Comparison of ENCODE assay signal across 10 cellular contexts in the genomic region with DNA sequence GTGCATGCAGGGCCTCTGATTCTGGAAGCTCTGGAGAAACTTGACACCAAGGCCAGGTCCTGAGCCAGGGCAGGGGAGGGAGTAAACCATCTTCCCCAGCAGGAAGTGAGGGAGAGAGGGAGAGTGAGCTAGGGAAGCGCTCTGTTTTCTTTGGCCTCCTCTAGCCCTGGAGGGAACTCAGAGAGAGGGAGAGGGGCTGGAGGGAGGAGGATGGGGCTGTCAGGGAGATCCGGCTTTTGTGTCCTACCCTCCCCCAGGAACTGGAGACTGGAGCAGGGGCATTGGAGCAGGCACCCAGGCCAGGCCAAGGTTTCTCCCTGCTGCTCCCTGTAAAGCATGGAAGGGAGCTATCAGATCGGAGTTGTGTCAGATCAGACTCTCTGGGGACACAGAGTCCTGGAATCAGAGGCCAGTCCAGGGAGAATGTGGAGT. TPM values are rescaled to one million over a fixed set of nuclear protein-coding genes. Genes with fewer than 3 reads are reported as not detected.
DNase-seq lines count a peak whose midpoint lies in the region; ATAC-seq and TF ChIP-seq lines count a peak whose summit lies in the region.
"Had no signal": no experiment of that assay in that cellular context is flagged by ENCODE, and none has a peak within 500 bp of the region (broad histone marks: within the 10 kb centered on the region; RNA-seq: fewer than 3 reads in every experiment).

No MANE protein-coding gene starts in this region.

- peak overlapping the region; percentile 49 for H3K27ac ChIP-seq in skeletal muscle tissue (ENCODE audit: low read depth, low read length)
- H3K27ac ChIP-seq in CD8-positive, alpha-beta T cell (ENCODE audit: low read depth, low read length) = no peak overlapping the region

- ATAC-seq in CD8-positive, alpha-beta T cell = no peak
- no peak for ATAC-seq in HG02981 (IDR thresholded peaks at IDR 0.05; ENCODE audit: unreplicated experiment)
- ATAC-seq: left colon had no signal

- no peak for TF ChIP-seq CTCF in brain (conservative IDR thresholded peaks at IDR 0.05)
- TF ChIP-seq CTCF in CD8-positive, alpha-beta T cell (IDR thresholded peaks at IDR 0.05) = no peak
- no peak for TF ChIP-seq CTCF in GM10266 (IDR thresholded peaks at IDR 0.05; ENCODE audit: control insufficient read depth, insufficient read depth, low read depth, missing control alignments)

- H3K9ac ChIP-seq in skeletal muscle tissue (ENCODE audit: low read depth in 1 of 3, low read length in 3 of 3) = peak overlapping the region; percentile 34 to 63 (median 46)

- H3K4me3 Mint-ChIP-seq in brain = no peak overlapping the region
- H3K4me3 Mint-ChIP-seq in T-helper 2 cell treated with Interferon-gamma antibody and Interleukin-4, amounts not matched to agents 5 μg/mL and 100 μg/mL, for 36 hours = no peak overlapping the region
- no peak overlapping the region for H3K4me3 Mint-ChIP-seq in CD8-positive, alpha-beta T cell

- peak overlapping the region in 2 of 3 donors; percentile 10 to 42 for H3K4me3 ChIP-seq in skeletal muscle tissue (ENCODE audit: low read length in 3 of 3)
- H3K4me3 ChIP-seq in CD8-positive, alpha-beta T cell (ENCODE audit: low read depth, low read length) = no peak overlapping the region

- H3K27ac Mint-ChIP-seq in brain = peak overlapping the region in 3 of 5 experiments; percentile 47 to 78 (median 71)
- no peak overlapping the region for H3K27ac Mint-ChIP-seq in T-helper 2 cell treated with Interferon-gamma antibody and Interleukin-4, amounts not matched to agents 5 μg/mL and 100 μg/mL, for 36 hours
- H3K27ac Mint-ChIP-seq in CD8-positive, alpha-beta T cell = no peak overlapping the region

- H3K27me3 ChIP-seq in skeletal muscle tissue (ENCODE audit: control insufficient read depth in 3 of 3, insufficient read depth in 3 of 3, low read length in 3 of 3) = no peaks in the 10 kb centered on the region
- H3K27me3 ChIP-seq in CD8-positive, alpha-beta T cell (ENCODE audit: insufficient read depth, low read length) = no peaks in the 10 kb centered on the region

- H3K36me3 ChIP-seq in skeletal muscle tissue (ENCODE audit: control insufficient read depth in 3 of 3, insufficient read depth in 3 of 3, low read length in 3 of 3) = no peaks in the 10 kb centered on the region
- no peaks in the 10 kb centered on the region for H3K36me3 ChIP-seq in CD8-positive, alpha-beta T cell (ENCODE audit: insufficient read depth, low read length)

- H3K4me1 Mint-ChIP-seq in brain = peaks cover 45% of the 10 kb centered on the region
- H3K4me1 Mint-ChIP-seq in T-helper 2 cell treated with Interferon-gamma antibody and Interleukin-4, amounts not matched to agents 5 μg/mL and 100 μg/mL, for 36 hours (ENCODE audit: low read depth) = no peaks in the 10 kb centered on the region
- H3K4me1 Mint-ChIP-seq in CD8-positive, alpha-beta T cell (ENCODE audit: low read depth) = peaks cover 4% of the 10 kb centered on the region

- H3K27me3 Mint-ChIP-seq in brain = peaks cover 4% of the 10 kb centered on the region
- H3K27me3 Mint-ChIP-seq in T-helper 2 cell treated with Interferon-gamma antibody and Interleukin-4, amounts not matched to agents 5 μg/mL and 100 μg/mL, for 36 hours (ENCODE audit: low read depth) = peaks cover 12% of the 10 kb centered on the region
- peaks cover 13% of the 10 kb centered on the region for H3K27me3 Mint-ChIP-seq in CD8-positive, alpha-beta T cell (ENCODE audit: low read depth)

- POLR2A ChIA-PET in CD8-positive, alpha-beta T cell (lab: Charles Lee) = interaction anchor here (1.3 kb wide), 1 partner anchor 10 kb away, joined by 3 read pairs; no protein-coding TSS in a partner anchor

- DNase-seq in KBM-7 (peak; percentile 36), islet precursor cell (peak; percentile 82), GM10266 (ENCODE audit: extremely low spot score) (no peak)
- no peak for DNase-seq in T-helper 2 cell treated with Interferon-gamma antibody and Interleukin-4, amounts not matched to agents 5 μg/mL and 100 μg/mL, for 36 hours (ENCODE audit: low spot score)
- DNase-seq in CD8-positive, alpha-beta T cell = no peak
- DNase-seq: activated CD4-positive, alpha-beta T cell treated with anti-CD3 and anti-CD28 coated beads for 1 hour; left colon had no signal

- H3K9me3 ChIP-seq in skeletal muscle tissue (ENCODE audit: control insufficient read depth in 3 of 3, low read length in 3 of 3) = no peaks in the 10 kb centered on the region
- no peaks in the 10 kb centered on the region for H3K9me3 ChIP-seq in CD8-positive, alpha-beta T cell (ENCODE audit: low read length)

- peaks cover 0 to 13% (median 2%) of the 10 kb centered on the region in 5 experiments for H3K9me3 Mint-ChIP-seq in brain
- no peaks in the 10 kb centered on the region for H3K9me3 Mint-ChIP-seq in T-helper 2 cell treated with Interferon-gamma antibody and Interleukin-4, amounts not matched to agents 5 μg/mL and 100 μg/mL, for 36 hours
- peaks cover 3% of the 10 kb centered on the region for H3K9me3 Mint-ChIP-seq in CD8-positive, alpha-beta T cell

- peaks cover 31 to 37% (median 32%) of the 10 kb centered on the region in 3 donors for H3K4me1 ChIP-seq in skeletal muscle tissue (ENCODE audit: control insufficient read depth in 3 of 3, insufficient read depth in 3 of 3, low read length in 3 of 3)
- H3K4me1 ChIP-seq in CD8-positive, alpha-beta T cell (ENCODE audit: insufficient read depth, low read length) = no peaks in the 10 kb centered on the region

- intact Hi-C loops in CD8-positive, alpha-beta T cell (cut with DNase I, micrococcal nuclease) = no loop called here

- in situ Hi-C loops in KBM-7 (cut with MboI; ENCODE audit: low pct_unique_long_range_greater_than_20kb, low sequenced_read_pairs) = no loop called here

- H3K36me3 Mint-ChIP-seq in brain = no peaks in the 10 kb centered on the region
- no peaks in the 10 kb centered on the region for H3K36me3 Mint-ChIP-seq in T-helper 2 cell treated with Interferon-gamma antibody and Interleukin-4, amounts not matched to agents 5 μg/mL and 100 μg/mL, for 36 hours (ENCODE audit: low read depth)
- no peaks in the 10 kb centered on the region for H3K36me3 Mint-ChIP-seq in CD8-positive, alpha-beta T cell

- CTCF ChIA-PET in CD8-positive, alpha-beta T cell (lab: Charles Lee) = no interaction called here

RNA-seq across cellular contexts. Expression of gene PKDCC, which starts 22.7 kb away (rescaled TPM):
- 4.1 TPM for polyA plus RNA-seq in brain (ENCODE audit: insufficient read depth, low read depth, low replicate concordance)
- total RNA-seq in skeletal muscle tissue = 89.2 TPM
- total RNA-seq in CD8-positive, alpha-beta T cell = not detected

Comparison
In these comparisons a context has a peak if more than half of its experiments do, and no peak if none do; other contexts are left out.
1. DNase-seq: peak in KBM-7 (single experiment) and islet precursor cell (single experiment); none in T-helper 2 cell treated with Interferon-gamma antibody and Interleukin-4, amounts not matched to agents 5 μg/mL and 100 μg/mL, for 36 hours (single experiment), CD8-positive, alpha-beta T cell (0 of 7) and GM10266 (single experiment).
2. H3K27ac Mint-ChIP-seq: peak in brain (3 of 5); none in T-helper 2 cell treated with Interferon-gamma antibody and Interleukin-4, amounts not matched to agents 5 μg/mL and 100 μg/mL, for 36 hours (single experiment) and CD8-positive, alpha-beta T cell (single experiment).
3. RNA of gene PKDCC, which starts 22.7 kb away (total RNA-seq): 89.2 TPM in skeletal muscle tissue (single experiment); not detected in CD8-positive, alpha-beta T cell; every median in the first group is over 10 times any median in the second.